ENCODE assay signal across 11 cellular contexts in the genomic region with DNA sequence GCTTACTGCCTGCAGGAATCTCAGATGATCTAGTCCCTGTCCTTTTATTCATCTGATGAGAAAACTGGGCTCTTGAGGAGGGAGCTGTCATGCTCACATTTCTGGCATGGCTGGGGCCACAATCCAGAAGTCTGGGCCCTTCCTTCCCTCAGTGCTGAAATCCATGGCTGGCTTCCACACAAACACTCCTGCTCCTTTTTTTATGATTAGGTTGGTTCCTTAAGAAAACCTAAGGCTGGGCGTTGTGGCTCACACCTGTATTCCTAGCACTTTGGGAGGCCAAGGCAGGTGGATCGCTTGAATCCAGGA. TPM values are rescaled to one million over a fixed set of nuclear protein-coding genes. Genes with fewer than 3 reads are reported as not detected.
DNase-seq lines count a peak whose midpoint lies in the region; ATAC-seq and TF ChIP-seq lines count a peak whose summit lies in the region.
"Had no signal": no experiment of that assay in that cellular context is flagged by ENCODE, and none has a peak within 500 bp of the region (broad histone marks: within the 10 kb centered on the region; RNA-seq: fewer than 3 reads in every experiment).

No MANE protein-coding gene starts in this region.

- TF ChIP-seq EP300 in neural cell (conservative IDR thresholded peaks at IDR 0.05; ENCODE audit: poor library complexity, severe bottlenecking), result no peak

- no peaks in the 10 kb centered on the region for H3F3A ChIP-seq in neural cell (ENCODE audit: insufficient read depth, low read length, poor library complexity, severe bottlenecking)

- H3K9me3 Mint-ChIP-seq in Caco-2 (ENCODE audit: unreplicated experiment), result no peaks in the 10 kb centered on the region
- no peaks in the 10 kb centered on the region for H3K9me3 Mint-ChIP-seq in effector memory CD8-positive, alpha-beta T cell

- no peak for ATAC-seq in effector memory CD8-positive, alpha-beta T cell (replicated peaks)
- no peak for ATAC-seq in HG02870 (IDR thresholded peaks at IDR 0.05; ENCODE audit: unreplicated experiment)

- H3K4me1 Mint-ChIP-seq in Caco-2 (ENCODE audit: low read depth, unreplicated experiment), result no peaks in the 10 kb centered on the region
- peaks cover 13 to 15% of the 10 kb centered on the region in 2 donors for H3K4me1 Mint-ChIP-seq in effector memory CD8-positive, alpha-beta T cell (ENCODE audit: low read depth in 2 of 2)

- peak overlapping the region; percentile 96 for H3K4me3 Mint-ChIP-seq in Caco-2 (ENCODE audit: unreplicated experiment)
- peak overlapping the region; percentile 95 to 97 for H3K4me3 Mint-ChIP-seq in effector memory CD8-positive, alpha-beta T cell

- no peaks in the 10 kb centered on the region for H3K79me2 ChIP-seq in Karpas-422 (ENCODE audit: low read length)
- H3K79me2 ChIP-seq in neural cell (replicated peaks; ENCODE audit: insufficient read depth, low read length), result no peaks in the 10 kb centered on the region

- H3K9me3 ChIP-seq in Caco-2, result no peaks in the 10 kb centered on the region
- H3K9me3 ChIP-seq in Karpas-422 (ENCODE audit: low read length), result no peaks in the 10 kb centered on the region
- no peaks in the 10 kb centered on the region for H3K9me3 ChIP-seq in neural cell (ENCODE audit: low read length)
- H3K9me3 ChIP-seq in uterus, result no peaks in the 10 kb centered on the region
- H3K9me3 ChIP-seq: prostate gland had no signal

- CTCF ChIA-PET in Caco-2 (lab: Charles Lee), result interaction anchor here (1.5 kb wide), 1 partner anchor 55 kb away, joined by 4 read pairs; no protein-coding TSS in a partner anchor

- H3K4me1 ChIP-seq in Caco-2 (peaks cover 6% of the 10 kb centered on the region; the same call in 1 of the 2 replicates), Karpas-422 (ENCODE audit: low read length) (peaks cover 14% of the 10 kb centered on the region), uterus (peaks cover 0 to 5% of the 10 kb centered on the region in 2 donors)
- H3K4me1 ChIP-seq: prostate gland had no signal

- H3K27ac ChIP-seq in Karpas-422 (ENCODE audit: low read length) (no peak overlapping the region), neural cell (ENCODE audit: low read length) (no peak overlapping the region), uterus (no peak overlapping the region)
- H3K27ac ChIP-seq: SK-N-MC had no signal

- BruUV-seq in Caco-2 (replicated peaks; lab: Mats Ljungman, UMichigan), result no TSS peak

- no peaks in the 10 kb centered on the region for H3K36me3 Mint-ChIP-seq in Caco-2 (ENCODE audit: insufficient read depth, unreplicated experiment)
- peaks cover 10% of the 10 kb centered on the region for H3K36me3 Mint-ChIP-seq in effector memory CD8-positive, alpha-beta T cell (ENCODE audit: insufficient read depth)

- POLR2A ChIA-PET in Caco-2 (lab: Charles Lee), result no interaction called here

- H3K27ac Mint-ChIP-seq in Caco-2 (ENCODE audit: unreplicated experiment), result no peak overlapping the region
- H3K27ac Mint-ChIP-seq in effector memory CD8-positive, alpha-beta T cell, result peak overlapping the region; percentile 86 to 88

- H3K27me3 ChIP-seq in Caco-2 (replicated peaks; ENCODE audit: control insufficient read depth, insufficient read depth, low read length), result no peaks in the 10 kb centered on the region
- H3K27me3 ChIP-seq in Karpas-422 (ENCODE audit: low read length), result no peaks in the 10 kb centered on the region
- H3K27me3 ChIP-seq in neural cell (ENCODE audit: insufficient read depth, low read depth, low read length), result no peaks in the 10 kb centered on the region
- no peaks in the 10 kb centered on the region for H3K27me3 ChIP-seq in uterus

- TF ChIP-seq POLR2A in uterus (IDR thresholded peaks at IDR 0.05), result no peak

- H3K36me3 ChIP-seq in Caco-2 (ENCODE audit: control insufficient read depth, insufficient read depth, low read length) (no peaks in the 10 kb centered on the region), Karpas-422 (ENCODE audit: insufficient read depth, low read length) (no peaks in the 10 kb centered on the region), neural cell (ENCODE audit: insufficient read depth, low read length) (no peaks in the 10 kb centered on the region), uterus (no peaks in the 10 kb centered on the region)
- H3K36me3 ChIP-seq: prostate gland had no signal

- H3K9ac ChIP-seq in Karpas-422 (ENCODE audit: low read length) (no peak overlapping the region; the same call in 1 of the 2 replicates), neural cell (ENCODE audit: low read length) (no peak overlapping the region)

- H4K20me1 ChIP-seq in Karpas-422 (ENCODE audit: insufficient read depth, low read depth, low read length), result no peaks in the 10 kb centered on the region
- no peaks in the 10 kb centered on the region for H4K20me1 ChIP-seq in neural cell (ENCODE audit: insufficient read depth)

- H3K4me3 ChIP-seq in Caco-2 (ENCODE audit: low read depth, low read length), result no peak overlapping the region
- no peak overlapping the region; the same call in 1 of the 2 replicates for H3K4me3 ChIP-seq in Karpas-422 (ENCODE audit: low read length)
- peak overlapping the region; percentile 80 for H3K4me3 ChIP-seq in neural cell (ENCODE audit: low read length)
- no peak overlapping the region for H3K4me3 ChIP-seq in uterus

- H2AFZ ChIP-seq in Karpas-422 (ENCODE audit: low read length) (no peak overlapping the region), neural cell (ENCODE audit: low read depth, low read length) (no peak overlapping the region)

- H3K9me2 ChIP-seq in Karpas-422 (replicated peaks; ENCODE audit: insufficient read depth, low read length) (no peaks in the 10 kb centered on the region), neural cell (ENCODE audit: insufficient read depth, low read length) (no peaks in the 10 kb centered on the region)

- peak overlapping the region; percentile 97 for H3K4me2 ChIP-seq in Karpas-422 (ENCODE audit: low read depth, low read length, poor library complexity, severe bottlenecking)
- peak overlapping the region; percentile 79 for H3K4me2 ChIP-seq in neural cell (ENCODE audit: low read length)

- no peak for TF ChIP-seq RAD21 in neural cell (conservative IDR thresholded peaks at IDR 0.05)

- no peak for DNase-seq in Caco-2
- no peak for DNase-seq in Karpas-422
- DNase-seq in effector memory CD8-positive, alpha-beta T cell, result no peak
- no peak for DNase-seq in NCI-H226
- no peak for DNase-seq in uterus
- DNase-seq in NCI-H1417 (lab: John Stamatoyannopoulos, UW), result no peak
- DNase-seq: NCI-H2171 treated with DMSO at 0.1 percent for 48 hours had no signal

- no peaks in the 10 kb centered on the region for H3K27me3 Mint-ChIP-seq in Caco-2 (ENCODE audit: insufficient read depth, unreplicated experiment)
- no peaks in the 10 kb centered on the region for H3K27me3 Mint-ChIP-seq in effector memory CD8-positive, alpha-beta T cell

- intact Hi-C loops in Caco-2 (cut with micrococcal nuclease; ENCODE audit: unreplicated experiment) (no loop called here), uterus (cut with DNase I; ENCODE audit: low total_unique reads) (no loop called here)

- TF ChIP-seq CTCF in Caco-2 (IDR thresholded peaks at IDR 0.05; ENCODE audit: insufficient read depth in 1 of 2, low read depth in 1 of 2, low read length in 1 of 2, severe bottlenecking in 1 of 2, unreplicated experiment in 1 of 2), result no peak
- no peak for TF ChIP-seq CTCF in neural cell (IDR thresholded peaks at IDR 0.05; ENCODE audit: poor library complexity, severe bottlenecking)
- no peak for TF ChIP-seq CTCF in uterus (IDR thresholded peaks at IDR 0.05)

TF ChIP-seq in neural cell, 6 proteins besides CTCF, POLR2A, EP300 and RAD21:
- TF ChIP-seq TAF1 (IDR thresholded peaks at IDR 0.05; ENCODE audit: low read depth) (no peak), REST (IDR thresholded peaks at IDR 0.05; ENCODE audit: borderline replicate concordance) (no peak), SMC3 (conservative IDR thresholded peaks at IDR 0.05; ENCODE audit: poor library complexity) (no peak), POLR2AphosphoS5 (IDR thresholded peaks at IDR 0.05) (no peak), MXI1 (conservative IDR thresholded peaks at IDR 0.05; ENCODE audit: poor library complexity, severe bottlenecking) (no peak), EZH2 (IDR thresholded peaks at IDR 0.05; ENCODE audit: borderline replicate concordance, insufficient read depth, low read length, poor library complexity, severe bottlenecking) (no peak)

RNA-seq across cellular contexts. Expression of gene ACER2, which starts 1.3 kb away (rescaled TPM):
- total RNA-seq in Caco-2 (2022) (2.4 and 2.5 TPM in 2 replicates), uterus (10 to 100 TPM in 1 of 4 donors, 1 to 10 TPM in 3; 2.8 to 13.5 (median 6.9) TPM)
- 0.87 and 1.1 TPM in 2 replicates for total RNA-seq in Karpas-422 (2014; rRNA removed; shearing (Covaris generic); ENCODE audit: low replicate concordance)
- polyA plus RNA-seq in neural cell, result 3.0 and 7.1 TPM in 2 replicates
- 16.1 and 17.1 TPM in 2 replicates for polyA minus RNA-seq in neural cell

RNA-seq across cellular contexts. Expression of gene RPS6, which starts 30.1 kb away (rescaled TPM):
- 1,720 and 1,761 TPM in 2 replicates for total RNA-seq in Caco-2 (2022)
- 3,209 and 3,816 TPM in 2 replicates for total RNA-seq in Karpas-422 (2014; rRNA removed; shearing (Covaris generic); ENCODE audit: low replicate concordance)
- 1,018 and 1,189 TPM in 2 replicates for polyA plus RNA-seq in neural cell
- polyA minus RNA-seq in neural cell, result 349 and 369 TPM in 2 replicates
- total RNA-seq in uterus, result 1,000 to 10,000 TPM; 1,254 to 4,841 (median 2,523) TPM
